In the genomic region with DNA sequence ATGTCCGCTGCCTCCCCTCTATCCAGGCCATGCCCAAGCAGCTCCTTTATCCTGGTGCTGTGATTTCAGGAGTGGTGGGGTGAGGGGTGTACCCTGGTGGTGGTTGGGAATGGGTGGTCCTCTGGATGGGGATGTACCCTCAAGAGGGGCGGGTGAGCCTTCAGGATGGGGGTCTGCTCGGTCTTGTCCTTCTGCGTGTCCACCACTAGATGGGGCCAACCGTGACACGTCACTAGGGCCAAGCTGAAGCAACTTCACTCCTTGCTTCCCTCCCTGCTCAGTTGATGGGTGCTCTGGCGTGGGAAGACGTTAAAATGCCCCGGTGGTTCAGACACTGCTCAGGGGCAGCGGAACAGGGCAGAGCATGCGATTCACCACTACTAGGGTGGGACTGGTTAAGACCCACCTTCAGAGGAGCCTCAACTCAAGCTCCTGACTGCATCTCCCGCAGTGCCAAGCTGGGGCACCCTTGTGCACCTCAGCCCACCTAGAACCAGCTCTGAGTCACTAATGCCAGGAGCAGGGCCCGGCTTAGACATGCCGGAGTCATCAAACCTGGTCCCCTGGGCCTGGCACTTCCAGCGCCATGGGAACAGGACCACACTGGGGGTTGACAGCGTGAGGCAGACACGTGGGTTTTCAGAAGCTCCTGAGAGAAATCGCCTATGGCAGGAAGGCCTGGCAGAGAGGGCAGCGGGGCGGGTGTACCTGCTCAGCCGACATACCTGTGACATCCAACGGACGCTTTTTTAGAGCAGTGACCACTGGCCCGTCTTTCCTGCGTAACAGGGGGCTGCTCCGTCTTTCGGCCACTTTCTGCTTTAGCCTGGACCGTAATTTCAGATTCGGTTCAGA, we compare ENCODE assay signal across 8 cellular contexts.
DNase-seq lines count a peak whose midpoint lies in the region; ATAC-seq and TF ChIP-seq lines count a peak whose summit lies in the region.

No MANE protein-coding gene starts in this region.

- H3K9me3 Mint-ChIP-seq in CD4-positive, alpha-beta T cell = no peaks in the 10 kb centered on the region
- peaks cover 0 to 2% (median 0%) of the 10 kb centered on the region in 6 donors for H3K9me3 Mint-ChIP-seq in immature natural killer cell

- H3K36me3 Mint-ChIP-seq in CD4-positive, alpha-beta T cell (ENCODE audit: low read depth) = peaks cover 74% of the 10 kb centered on the region
- peaks cover 35 to 55% (median 54%) of the 10 kb centered on the region in 3 donors for H3K36me3 Mint-ChIP-seq in immature natural killer cell

- H3K4me3 ChIP-seq in SU-DHL-6 (ENCODE audit: insufficient read depth, low read length, poor library complexity, severe bottlenecking) (no peak overlapping the region), vagina (no peak overlapping the region)

- no peak overlapping the region for H3K4me2 ChIP-seq in SU-DHL-6 (ENCODE audit: low read depth, low read length, poor library complexity, severe bottlenecking)

- peak in 5 of 10 experiments; percentile 10 to 26 (median 16) for DNase-seq in CD4-positive, alpha-beta T cell
- DNase-seq in GM20000 (ENCODE audit: low spot score) (peak; percentile 71), midbrain (lab: John Stamatoyannopoulos, UW) (peak; percentile 48), vagina (ENCODE audit: extremely low spot score in 2 of 2) (no peak), immature natural killer cell (no peak)
- peak; percentile 12 for DNase-seq in effector CD8-positive, alpha-beta T cell (lab: John Stamatoyannopoulos, UW)

- TF ChIP-seq CTCF in CD4-positive, alpha-beta T cell (IDR thresholded peaks at IDR 0.05) = peak; percentile 51
- peak; percentile 57 for TF ChIP-seq CTCF in GM20000 (IDR thresholded peaks at IDR 0.05; ENCODE audit: extremely low read depth, missing control alignments)
- TF ChIP-seq CTCF in SU-DHL-6 (IDR thresholded peaks at IDR 0.05; ENCODE audit: insufficient read depth, low read length, poor library complexity, severe bottlenecking) = peak; percentile 60
- peak; percentile 17 to 47 (median 36) for TF ChIP-seq CTCF in vagina (IDR thresholded peaks at IDR 0.05)

- H2AFZ ChIP-seq in SU-DHL-6 (ENCODE audit: low read depth, low read length, severe bottlenecking) = no peak overlapping the region

- no peaks in the 10 kb centered on the region for H3F3A ChIP-seq in SU-DHL-6 (ENCODE audit: insufficient read depth)

- no peak overlapping the region for H3K27ac ChIP-seq in CD4-positive, alpha-beta T cell (ENCODE audit: low read depth, low read length)
- H3K27ac ChIP-seq in SU-DHL-6 (ENCODE audit: low read depth, low read length) = no peak overlapping the region
- H3K27ac ChIP-seq in vagina = no peak overlapping the region

- no peaks in the 10 kb centered on the region for H3K4me1 ChIP-seq in vagina

- CTCF ChIA-PET in CD4-positive, alpha-beta T cell (lab: Charles Lee) = interaction anchor here (0.6 to 1.9 kb wide), 3 partner anchors 122 to 131 kb away, joined by 3 to 7 read pairs (median 5); no protein-coding TSS in a partner anchor

- no peaks in the 10 kb centered on the region for H3K27me3 ChIP-seq in CD4-positive, alpha-beta T cell (ENCODE audit: control insufficient read depth, insufficient read depth, low read length)
- no peaks in the 10 kb centered on the region for H3K27me3 ChIP-seq in SU-DHL-6 (ENCODE audit: low read length)
- H3K27me3 ChIP-seq in vagina = no peaks in the 10 kb centered on the region

- H3K9me3 ChIP-seq in CD4-positive, alpha-beta T cell (ENCODE audit: control insufficient read depth, low read length) = no peaks in the 10 kb centered on the region
- H3K9me3 ChIP-seq in SU-DHL-6 (ENCODE audit: insufficient read depth, low read length) (no peaks in the 10 kb centered on the region), vagina (no peaks in the 10 kb centered on the region)

- POLR2A ChIA-PET in CD4-positive, alpha-beta T cell (lab: Charles Lee) = interaction anchor here (1.1 to 1.2 kb wide), 2 partner anchors 122 to 123 kb away, joined by 3 to 4 read pairs; no protein-coding TSS in a partner anchor

- H3K9me2 ChIP-seq in SU-DHL-6 (replicated peaks; ENCODE audit: insufficient read depth, low read length) = no peaks in the 10 kb centered on the region

- peak; percentile 74 for ATAC-seq in CD4-positive, alpha-beta T cell (ENCODE audit: poor library complexity)
- no peak for ATAC-seq in GM19351 (IDR thresholded peaks at IDR 0.05; ENCODE audit: unreplicated experiment)

- H3K4me1 Mint-ChIP-seq in CD4-positive, alpha-beta T cell (ENCODE audit: low read depth) = peaks cover 7% of the 10 kb centered on the region
- H3K4me1 Mint-ChIP-seq in immature natural killer cell = peaks cover 11 to 15% of the 10 kb centered on the region in 2 donors

- H3K36me3 ChIP-seq in SU-DHL-6 (ENCODE audit: low read length) (no peaks in the 10 kb centered on the region), vagina (peaks cover 0 to 37% of the 10 kb centered on the region in 2 donors)

- H3K27ac Mint-ChIP-seq in CD4-positive, alpha-beta T cell = no peak overlapping the region
- H3K27ac Mint-ChIP-seq in immature natural killer cell = no peak overlapping the region

- no peak overlapping the region for H3K9ac ChIP-seq in SU-DHL-6 (ENCODE audit: low read length)

- no peak for TF ChIP-seq POLR2A in vagina (IDR thresholded peaks at IDR 0.05)

- intact Hi-C loops in CD4-positive, alpha-beta T cell (cut with DNase I, micrococcal nuclease) = loop anchor here (1.0 to 2.0 kb wide), 3 partner anchors 121 to 253 kb away; no protein-coding TSS in a partner anchor
- intact Hi-C loops in vagina (cut with DNase I) = no loop called here

- no peak overlapping the region for H3K4me3 Mint-ChIP-seq in CD4-positive, alpha-beta T cell
- H3K4me3 Mint-ChIP-seq in immature natural killer cell = no peak overlapping the region

- no peaks in the 10 kb centered on the region for H3K27me3 Mint-ChIP-seq in CD4-positive, alpha-beta T cell
- H3K27me3 Mint-ChIP-seq in immature natural killer cell (ENCODE audit: low read depth in 3 of 3) = peaks cover 0 to 6% (median 6%) of the 10 kb centered on the region in 3 donors

- no peaks in the 10 kb centered on the region for H3K79me2 ChIP-seq in SU-DHL-6 (ENCODE audit: insufficient read depth, low read length)

- no peaks in the 10 kb centered on the region for H4K20me1 ChIP-seq in SU-DHL-6 (ENCODE audit: low read depth, low read length)

Comparison
In these comparisons a context has a peak if more than half of its experiments do, and no peak if none do; other contexts are left out.
1. DNase-seq: peak in GM20000 (single experiment), effector CD8-positive, alpha-beta T cell (single experiment) and midbrain (single experiment); none in vagina (0 of 2) and immature natural killer cell (0 of 3).
2. Peak in every context shown above with its lines, with median percentiles within 50 percentile points of each other: CTCF ChIP-seq.